In the genomic region with DNA sequence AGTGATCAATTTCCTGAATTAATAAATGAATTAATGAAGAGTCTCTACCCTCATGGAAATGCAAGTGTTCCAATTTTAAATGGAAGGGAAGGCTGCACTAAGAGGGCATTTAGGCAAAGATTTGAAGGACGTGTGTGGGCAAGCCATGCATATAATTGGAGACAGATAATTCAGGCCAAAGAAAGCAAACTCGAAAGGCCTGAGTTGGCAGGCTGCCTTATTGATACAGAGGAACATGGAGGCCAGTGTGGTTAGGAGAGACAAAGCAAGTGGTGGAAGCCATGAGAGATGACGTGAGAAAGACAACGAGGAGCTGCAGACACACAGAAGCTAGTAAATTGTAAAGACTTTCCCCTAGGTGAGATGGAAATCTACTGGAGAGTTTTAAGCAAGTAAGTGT, we compare ENCODE assay signal across 29 cellular contexts. TPM values are rescaled to one million over a fixed set of nuclear protein-coding genes. Genes with fewer than 3 reads are reported as not detected.
A peak's percentile ranks its signal among the peaks of the same experiment; 100 is the strongest.
DNase-seq lines count a peak whose midpoint lies in the region; ATAC-seq and TF ChIP-seq lines count a peak whose summit lies in the region.
"Had no signal": no experiment of that assay in that cellular context is flagged by ENCODE, and none has a peak within 500 bp of the region (broad histone marks: within the 10 kb centered on the region; RNA-seq: fewer than 3 reads in every experiment).

No MANE protein-coding gene starts in this region.

- ATAC-seq in GM21528 (IDR thresholded peaks at IDR 0.05; ENCODE audit: low FRiP score, unreplicated experiment) = no peak
- no peak for ATAC-seq in HG02798 (IDR thresholded peaks at IDR 0.05; ENCODE audit: poor library complexity, unreplicated experiment)
- ATAC-seq: activated CD4-positive, CD25-positive, alpha-beta regulatory T cell treated with anti-CD3 and anti-CD28 coated beads, Interleukin-2, amount 50 U/mL, for 24 hours; activated CD8-positive, alpha-beta memory T cell treated with anti-CD3 and anti-CD28 coated beads, Interleukin-2, amount 10 ng/mL, durations not matched to agents 7 days and 5 days; activated T-cell treated with anti-CD3 and anti-CD28 coated beads, Interleukin-2, amount 50 U/mL, for 4 hours; gastrocnemius medialis; lower lobe of right lung; mucosa of descending colon; natural killer cell treated with Interleukin-12 subunit alpha and Interleukin-12 subunit beta and Interleukin-15 and Interleukin-18, amount 100 ng/mL, for 72 hours; PC-3; SK-N-SH treated with all-trans-retinoic acid at 6 μM for 48 hours had no signal

- no peaks in the 10 kb centered on the region for H3K36me3 ChIP-seq in brain microvascular endothelial cell (replicated peaks)
- H3K36me3 ChIP-seq in neuronal stem cell (replicated peaks in 1 of 2; ENCODE audit: control insufficient read depth in 2 of 2, insufficient read depth in 2 of 2, low read length in 2 of 2) = no peaks in the 10 kb centered on the region
- H3K36me3 ChIP-seq: ascending aorta, gastrocnemius medialis, lower lobe of right lung, ovary, transverse colon had no signal

- H2AFZ ChIP-seq in neuronal stem cell (ENCODE audit: low read length) = peak overlapping the region; percentile 61
- H2AFZ ChIP-seq: hepatocyte had no signal

- H4K91ac ChIP-seq in neuronal stem cell (ENCODE audit: low read depth, low read length, poor library complexity) = no peak overlapping the region

- no peak overlapping the region for H2BK15ac ChIP-seq in neuronal stem cell (ENCODE audit: low read length)

- H3K27ac ChIP-seq in brain microvascular endothelial cell = no peak overlapping the region
- no peak overlapping the region for H3K27ac ChIP-seq in neuronal stem cell (replicated peaks; ENCODE audit: low read length)
- H3K27ac ChIP-seq: ascending aorta, gastrocnemius medialis, hepatocyte, lower lobe of right lung, ovary, transverse colon had no signal

- H3K27me3 ChIP-seq in brain microvascular endothelial cell (replicated peaks) = no peaks in the 10 kb centered on the region
- no peaks in the 10 kb centered on the region for H3K27me3 ChIP-seq in neuronal stem cell (ENCODE audit: control insufficient read depth in 3 of 3, insufficient read depth in 3 of 3, low read depth in 1 of 3, low read length in 3 of 3)
- H3K27me3 ChIP-seq: ascending aorta, gastrocnemius medialis, hepatocyte, ovary, transverse colon had no signal

- no peak overlapping the region for H4K8ac ChIP-seq in neuronal stem cell (ENCODE audit: low read depth, low read length)

- no peak overlapping the region for H2BK120ac ChIP-seq in neuronal stem cell (ENCODE audit: low read depth, low read length)

- no peak overlapping the region for H2BK5ac ChIP-seq in neuronal stem cell (ENCODE audit: low read length)

- in situ Hi-C loops in brain microvascular endothelial cell (cut with HindIII; ENCODE audit: low pct_ligation_motif_present, low sequenced_read_pairs) = no loop called here

- H3K4me1 ChIP-seq in neuronal stem cell (ENCODE audit: control insufficient read depth in 2 of 2, insufficient read depth in 1 of 2, low read depth in 1 of 2, low read length in 2 of 2) = no peaks in the 10 kb centered on the region
- H3K4me1 ChIP-seq: ascending aorta, gastrocnemius medialis, lower lobe of right lung, transverse colon had no signal

- no CpG with 5 or more reads among the region's 4 CpGs for WGBS in neuronal stem cell (ENCODE audit: extremely low coverage in 2 of 2, insufficient read length in 2 of 2, insufficient replicate concordance in 1 of 2), 2 donors

- H3K18ac ChIP-seq in neuronal stem cell (ENCODE audit: low read length) = no peak overlapping the region

- H3K4me3 ChIP-seq in brain microvascular endothelial cell (ENCODE audit: low read depth, low read length) (no peak overlapping the region), neuronal stem cell (ENCODE audit: low read length in 2 of 2) (no peak overlapping the region)
- H3K4me3 ChIP-seq: ascending aorta, gastrocnemius medialis, hepatocyte, lower lobe of right lung, mucosa of descending colon, ovary, transverse colon had no signal

- no peaks in the 10 kb centered on the region for H3K79me1 ChIP-seq in neuronal stem cell (ENCODE audit: low read depth, low read length)

- no peak overlapping the region for H3K23ac ChIP-seq in neuronal stem cell (ENCODE audit: low read depth, low read length, poor library complexity)

- no peak overlapping the region for H3K9ac ChIP-seq in neuronal stem cell (ENCODE audit: low read depth, low read length, poor library complexity)

- peaks cover 0 to 3% of the 10 kb centered on the region in 2 donors for H3K9me3 ChIP-seq in neuronal stem cell (replicated peaks in 1 of 2; ENCODE audit: control insufficient read depth in 2 of 2, insufficient read depth in 1 of 2, low read depth in 1 of 2, low read length in 2 of 2)
- H3K9me3 ChIP-seq: ascending aorta, gastrocnemius medialis, ovary had no signal

- no peak overlapping the region for H2AK5ac ChIP-seq in neuronal stem cell (ENCODE audit: low read depth, low read length)

- no peak overlapping the region for H2BK12ac ChIP-seq in neuronal stem cell (ENCODE audit: low read length)

- TF ChIP-seq CTCF in brain microvascular endothelial cell (IDR thresholded peaks at IDR 0.05; ENCODE audit: low read depth, low read length, missing control alignments) = no peak

- no peak overlapping the region for H3K14ac ChIP-seq in neuronal stem cell (ENCODE audit: low read length)

- H3K4me2 ChIP-seq in neuronal stem cell (ENCODE audit: insufficient read depth, low read length, poor library complexity, severe bottlenecking) = no peak overlapping the region
- H3K4me2 ChIP-seq: hepatocyte had no signal

- H3K4ac ChIP-seq in neuronal stem cell (ENCODE audit: low read length) = no peak overlapping the region

- DNase-seq in Daoy (ENCODE audit: low read depth) (peak; percentile 47), NCI-H2196 (lab: John Stamatoyannopoulos, UW; ENCODE audit: unreplicated experiment) (peak; percentile 57), brain microvascular endothelial cell (peak; percentile 20), neuronal stem cell (ENCODE audit: low spot score) (no peak), T-helper 9 cell (no peak)
- DNase-seq: activated CD4-positive, alpha-beta T cell treated with anti-CD3 and anti-CD28 coated beads, Interleukin-2, amount 50 U/mL, for 4 hours; activated CD8-positive, alpha-beta memory T cell treated with anti-CD3 and anti-CD28 coated beads, Interleukin-2, amount 10 ng/mL, durations not matched to agents 7 days and 5 days; activated gamma-delta T cell treated with Interleukin-2 at 50 U/mL for 16 hours; activated naive CD8-positive, alpha-beta T cell treated with anti-CD3 and anti-CD28 coated beads, Interleukin-2, amount 10 ng/mL, durations not matched to agents 7 days and 5 days; activated T-cell treated with anti-CD3 and anti-CD28 coated beads, Interleukin-2, amount 50 U/mL, for 4 hours; DMS79 treated with DMSO at 0.1 percent for 48 hours; gastrocnemius medialis; GF-D8; lower lobe of right lung; mucosa of descending colon; NCI-H1417; NCI-H2081 treated with DMSO at 0.1 percent for 48 hours; NK-92 treated with Interleukin-12 subunit alpha and Interleukin-12 subunit beta, amount 100 ng/mL, for 24 hours; ovary; PC-3; stimulated activated CD4-positive, alpha-beta T cell treated with anti-CD3 and anti-CD28 coated beads, Interleukin-4, amount 100 ng/mL, for 24 hours; transverse colon had no signal

RNA-seq across cellular contexts. Expression of a gene that starts 15.4 kb away (rescaled TPM):
- 1.3 and 5.1 TPM in 2 replicates for total RNA-seq in Daoy (2014; rRNA removed; shearing (Covaris generic))
- 1.2 TPM for polyA plus RNA-seq in neuronal stem cell (2013, experiment 1 of 2)
- polyA plus RNA-seq in neuronal stem cell (2013, experiment 2 of 2) = 0.87 TPM
- total RNA-seq: activated CD8-positive, alpha-beta memory T cell treated with anti-CD3 and anti-CD28 coated beads, Interleukin-2, amount 10 ng/mL, durations not matched to agents 7 days and 5 days; activated naive CD8-positive, alpha-beta T cell treated with anti-CD3 and anti-CD28 coated beads, Interleukin-2, amount 10 ng/mL, durations not matched to agents 7 days and 5 days; natural killer cell treated with Interleukin-12 subunit alpha and Interleukin-12 subunit beta and Interleukin-15 and Interleukin-18, amount 100 ng/mL, for 72 hours had no signal

Comparison
In these comparisons a context has a peak if more than half of its experiments do, and no peak if none do; other contexts are left out.
1. DNase-seq: peak in Daoy (single experiment), NCI-H2196 (single experiment) and brain microvascular endothelial cell (single experiment); none in neuronal stem cell (single experiment) and T-helper 9 cell (single experiment).